Comparison of ENCODE assay signal across 9 cellular contexts in genomic region chrX:77900688-77901087, GRCh38. TPM values are rescaled to one million over a fixed set of nuclear protein-coding genes. Genes with fewer than 3 reads are reported as not detected.
DNase-seq lines count a peak whose midpoint lies in the region; ATAC-seq, FAIRE-seq and TF ChIP-seq lines count a peak whose summit lies in the region.
"Had no signal": no experiment of that assay in that cellular context is flagged by ENCODE, and none has a peak within 500 bp of the region (broad histone marks: within the 10 kb centered on the region; RNA-seq: fewer than 3 reads in every experiment).

No MANE protein-coding gene starts in this region.

- peak overlapping the region; percentile 96 for H3K4me3 Mint-ChIP-seq in activated naive CD4-positive, alpha-beta T cell treated with anti-CD3 and anti-CD28 coated beads, Interleukin-2, amount 10 ng/mL, durations not matched to agents 7 days and 5 days
- peak overlapping the region; percentile 95 for H3K4me3 Mint-ChIP-seq in activated T-helper 1 cell treated with anti-CD3 and anti-CD28 coated beads, Interleukin-12 subunit alpha, Interleukin-12 subunit beta, Interleukin-2, Interleukin-4 antibody, amounts not matched to agents 30 ng/mL and 10 ng/mL and 1 ng/mL, durations not matched to agents 14 hours and 24 hours and 36 hours

- no peak for DNase-seq in activated naive CD4-positive, alpha-beta T cell treated with anti-CD3 and anti-CD28 coated beads, Interleukin-2, amount 10 ng/mL, durations not matched to agents 7 days and 5 days
- no peak for DNase-seq in activated naive CD4-positive, alpha-beta T cell treated with Interleukin-2 at 50 U/mL for 16 hours
- DNase-seq in activated T-helper 1 cell treated with anti-CD3 and anti-CD28 coated beads, Interleukin-12 subunit alpha, Interleukin-12 subunit beta, Interleukin-2, Interleukin-4 antibody, amounts not matched to agents 30 ng/mL and 10 ng/mL and 1 ng/mL, durations not matched to agents 14 hours and 24 hours and 36 hours (ENCODE audit: low spot score): no peak
- no peak for DNase-seq in tibial artery
- DNase-seq in medulla oblongata (ENCODE audit: extremely low spot score): no peak
- no peak for DNase-seq in H54 (ENCODE audit: insufficient read length, low spot score)
- DNase-seq: EL had no signal

- no peak for ATAC-seq in HG03460 (IDR thresholded peaks at IDR 0.05; ENCODE audit: unreplicated experiment)

- intact Hi-C loops in activated T-helper 1 cell treated with anti-CD3 and anti-CD28 coated beads, Interleukin-12 subunit alpha, Interleukin-12 subunit beta, Interleukin-2, Interleukin-4 antibody, amounts not matched to agents 30 ng/mL and 10 ng/mL and 1 ng/mL, durations not matched to agents 14 hours and 24 hours and 36 hours (cut with micrococcal nuclease): no loop called here
- intact Hi-C loops in tibial artery (cut with DNase I; ENCODE audit: low total_unique reads): no loop called here

- no peaks in the 10 kb centered on the region for H3K27me3 ChIP-seq in tibial artery

- CTCF ChIA-PET in activated naive CD4-positive, alpha-beta T cell treated with anti-CD3 and anti-CD28 coated beads, Interleukin-2, amount 10 ng/mL, durations not matched to agents 7 days and 5 days (lab: Charles Lee): interaction anchor here (1.1 to 2.4 kb wide), 2 partner anchors 10 to 125 kb away, joined by 3 to 9 read pairs; partner anchors contain the start of gene ATP7A

- H3K36me3 Mint-ChIP-seq in activated naive CD4-positive, alpha-beta T cell treated with anti-CD3 and anti-CD28 coated beads, Interleukin-2, amount 10 ng/mL, durations not matched to agents 7 days and 5 days: peaks cover 28% of the 10 kb centered on the region
- peaks cover 19% of the 10 kb centered on the region for H3K36me3 Mint-ChIP-seq in activated T-helper 1 cell treated with anti-CD3 and anti-CD28 coated beads, Interleukin-12 subunit alpha, Interleukin-12 subunit beta, Interleukin-2, Interleukin-4 antibody, amounts not matched to agents 30 ng/mL and 10 ng/mL and 1 ng/mL, durations not matched to agents 14 hours and 24 hours and 36 hours (ENCODE audit: low read depth)

- TF ChIP-seq CTCF in tibial artery (IDR thresholded peaks at IDR 0.05): no peak

- no peaks in the 10 kb centered on the region for H3K27me3 Mint-ChIP-seq in activated naive CD4-positive, alpha-beta T cell treated with anti-CD3 and anti-CD28 coated beads, Interleukin-2, amount 10 ng/mL, durations not matched to agents 7 days and 5 days
- peaks cover 2% of the 10 kb centered on the region for H3K27me3 Mint-ChIP-seq in activated T-helper 1 cell treated with anti-CD3 and anti-CD28 coated beads, Interleukin-12 subunit alpha, Interleukin-12 subunit beta, Interleukin-2, Interleukin-4 antibody, amounts not matched to agents 30 ng/mL and 10 ng/mL and 1 ng/mL, durations not matched to agents 14 hours and 24 hours and 36 hours (ENCODE audit: insufficient read depth)

- H3K27ac ChIP-seq in tibial artery: peak overlapping the region in 1 of 2 donors; percentile 81

- H3K27ac Mint-ChIP-seq in activated naive CD4-positive, alpha-beta T cell treated with anti-CD3 and anti-CD28 coated beads, Interleukin-2, amount 10 ng/mL, durations not matched to agents 7 days and 5 days: peak overlapping the region; percentile 99
- H3K27ac Mint-ChIP-seq in activated T-helper 1 cell treated with anti-CD3 and anti-CD28 coated beads, Interleukin-12 subunit alpha, Interleukin-12 subunit beta, Interleukin-2, Interleukin-4 antibody, amounts not matched to agents 30 ng/mL and 10 ng/mL and 1 ng/mL, durations not matched to agents 14 hours and 24 hours and 36 hours: peak overlapping the region; percentile 70

- peaks cover 2% of the 10 kb centered on the region for H3K9me3 ChIP-seq in iPS-18c (ENCODE audit: control insufficient read depth, insufficient read depth, low read length)
- no peaks in the 10 kb centered on the region for H3K9me3 ChIP-seq in tibial artery

- FAIRE-seq in H54 (lab: Jason Lieb, UNC): no peak

- no peaks in the 10 kb centered on the region for H3K9me3 Mint-ChIP-seq in activated naive CD4-positive, alpha-beta T cell treated with anti-CD3 and anti-CD28 coated beads, Interleukin-2, amount 10 ng/mL, durations not matched to agents 7 days and 5 days
- no peaks in the 10 kb centered on the region for H3K9me3 Mint-ChIP-seq in activated T-helper 1 cell treated with anti-CD3 and anti-CD28 coated beads, Interleukin-12 subunit alpha, Interleukin-12 subunit beta, Interleukin-2, Interleukin-4 antibody, amounts not matched to agents 30 ng/mL and 10 ng/mL and 1 ng/mL, durations not matched to agents 14 hours and 24 hours and 36 hours

- H3K4me1 ChIP-seq in tibial artery: peaks cover 0 to 15% (median 2%) of the 10 kb centered on the region in 4 donors

- TF ChIP-seq POLR2A in H54 (IDR thresholded peaks at IDR 0.05; ENCODE audit: low read depth, low read length): no peak

- H3K36me3 ChIP-seq in tibial artery: peaks cover 0 to 9% (median 6%) of the 10 kb centered on the region in 3 donors

- peaks cover 29% of the 10 kb centered on the region for H3K4me1 Mint-ChIP-seq in activated naive CD4-positive, alpha-beta T cell treated with anti-CD3 and anti-CD28 coated beads, Interleukin-2, amount 10 ng/mL, durations not matched to agents 7 days and 5 days
- peaks cover 14% of the 10 kb centered on the region for H3K4me1 Mint-ChIP-seq in activated T-helper 1 cell treated with anti-CD3 and anti-CD28 coated beads, Interleukin-12 subunit alpha, Interleukin-12 subunit beta, Interleukin-2, Interleukin-4 antibody, amounts not matched to agents 30 ng/mL and 10 ng/mL and 1 ng/mL, durations not matched to agents 14 hours and 24 hours and 36 hours (ENCODE audit: low read depth)

- H3K4me3 ChIP-seq in iPS-18c (ENCODE audit: insufficient read depth, low read depth, low read length) (peak overlapping the region; percentile 34), tibial artery (peak overlapping the region; percentile 56 to 60)

RNA-seq across cellular contexts. Expression of gene COX7B, which starts 1.4 kb away (rescaled TPM):
- total RNA-seq in activated T-helper 1 cell treated with anti-CD3 and anti-CD28 coated beads, Interleukin-12 subunit alpha, Interleukin-12 subunit beta, Interleukin-2, Interleukin-4 antibody, amounts not matched to agents 30 ng/mL and 10 ng/mL and 1 ng/mL, durations not matched to agents 14 hours and 24 hours and 36 hours: 272 and 286 TPM in 2 replicates

RNA-seq across cellular contexts. Expression of gene MAGT1, which starts 5.5 kb away (rescaled TPM):
- total RNA-seq in activated T-helper 1 cell treated with anti-CD3 and anti-CD28 coated beads, Interleukin-12 subunit alpha, Interleukin-12 subunit beta, Interleukin-2, Interleukin-4 antibody, amounts not matched to agents 30 ng/mL and 10 ng/mL and 1 ng/mL, durations not matched to agents 14 hours and 24 hours and 36 hours: 44.4 and 46.2 TPM in 2 replicates

RNA-seq across cellular contexts. Expression of gene ATP7A, which starts 9.8 kb away (rescaled TPM):
- total RNA-seq in activated T-helper 1 cell treated with anti-CD3 and anti-CD28 coated beads, Interleukin-12 subunit alpha, Interleukin-12 subunit beta, Interleukin-2, Interleukin-4 antibody, amounts not matched to agents 30 ng/mL and 10 ng/mL and 1 ng/mL, durations not matched to agents 14 hours and 24 hours and 36 hours: 6.1 and 6.9 TPM in 2 replicates
